15 cellular contexts compared by ENCODE assay signal in genomic region chr15:50113187-50113505, GRCh38. TPM values are rescaled to one million over a fixed set of nuclear protein-coding genes. Genes with fewer than 3 reads are reported as not detected.
DNase-seq lines count a peak whose midpoint lies in the region; ATAC-seq and TF ChIP-seq lines count a peak whose summit lies in the region.
"Had no signal": no experiment of that assay in that cellular context is flagged by ENCODE, and none has a peak within 500 bp of the region (broad histone marks: within the 10 kb centered on the region; RNA-seq: fewer than 3 reads in every experiment).

No MANE protein-coding gene starts in this region.

- H3K36me3 ChIP-seq in subcutaneous abdominal adipose tissue (ENCODE audit: control insufficient read depth in 5 of 5, insufficient read depth in 5 of 5, low read length in 5 of 5) (no peaks in the 10 kb centered on the region), tibial artery (no peaks in the 10 kb centered on the region)

- no peak overlapping the region for H3K9ac ChIP-seq in subcutaneous abdominal adipose tissue (ENCODE audit: low read length in 5 of 5)
- H3K9ac ChIP-seq: GM23248 had no signal

- no peak for TF ChIP-seq CTCF in tibial artery (IDR thresholded peaks at IDR 0.05)

- DNase-seq in SKM-1 treated with dmso at 0.1 percent for 144 hours (lab: John Stamatoyannopoulos, UW; ENCODE audit: unreplicated experiment) = peak; percentile 71
- DNase-seq in SKM-1 (lab: John Stamatoyannopoulos, UW; ENCODE audit: unreplicated experiment) = no peak
- DNase-seq in NOMO-1 treated with DMSO at 0.1 percent for 48 hours (lab: John Stamatoyannopoulos, UW; ENCODE audit: unreplicated experiment) = peak; percentile 51
- no peak for DNase-seq in left cardiac atrium
- no peak for DNase-seq in tibial artery
- DNase-seq in NCI-H2227 treated with DMSO at 0.1 percent for 48 hours (lab: John Stamatoyannopoulos, UW) = no peak
- DNase-seq: 8988T; CD8-positive, alpha-beta T cell; GM23248; islet precursor cell; NCI-H187 treated with DMSO at 0.1 percent for 48 hours; stimulated activated CD8-positive, alpha-beta memory T cell treated with anti-CD3 and anti-CD28 coated beads, Interleukin-4, amount 100 ng/mL, for 48 hours had no signal

- H3K27ac ChIP-seq in subcutaneous abdominal adipose tissue (ENCODE audit: low read depth, low read length) (no peak overlapping the region), tibial artery (no peak overlapping the region)
- H3K27ac ChIP-seq: GM23248 had no signal

- H3K4me1 ChIP-seq in subcutaneous abdominal adipose tissue (ENCODE audit: control insufficient read depth in 5 of 5, insufficient read depth in 5 of 5, low read length in 5 of 5) = peaks cover 0 to 8% (median 0%) of the 10 kb centered on the region in 5 donors
- H3K4me1 ChIP-seq in tibial artery = peaks cover 0 to 12% (median 0%) of the 10 kb centered on the region in 4 donors

- ATAC-seq in left cardiac atrium = peak; percentile 35 to 52
- no peak for ATAC-seq in HG03432 (IDR thresholded peaks at IDR 0.05; ENCODE audit: unreplicated experiment)
- ATAC-seq: CD8-positive, alpha-beta T cell had no signal

- no peaks in the 10 kb centered on the region for H3K9me3 ChIP-seq in subcutaneous abdominal adipose tissue (ENCODE audit: control insufficient read depth in 5 of 5, low read length in 5 of 5)
- no peaks in the 10 kb centered on the region for H3K9me3 ChIP-seq in tibial artery

- peak overlapping the region in 4 of 5 donors; percentile 24 to 56 (median 49) for H3K4me3 ChIP-seq in subcutaneous abdominal adipose tissue (ENCODE audit: low read depth in 1 of 5, low read length in 5 of 5)
- peak overlapping the region in 1 of 2 donors; percentile 8 for H3K4me3 ChIP-seq in tibial artery
- H3K4me3 ChIP-seq: GM23248 had no signal

- intact Hi-C loops in left cardiac atrium (cut with DNase I) (no loop called here), tibial artery (cut with DNase I; ENCODE audit: low total_unique reads) (no loop called here)

- H3K27me3 ChIP-seq in subcutaneous abdominal adipose tissue (ENCODE audit: control insufficient read depth in 5 of 5, insufficient read depth in 4 of 5, low read length in 5 of 5) (no peaks in the 10 kb centered on the region), tibial artery (no peaks in the 10 kb centered on the region)

RNA-seq across cellular contexts. Expression of gene ATP8B4, which starts 5.9 kb away (rescaled TPM):
- total RNA-seq in left cardiac atrium = 1 to 10 TPM; 5.4 to 9.7 TPM
- total RNA-seq: endothelial cell of umbilical vein had no signal

Comparison
In these comparisons a context has a peak if more than half of its experiments do, and no peak if none do; other contexts are left out.
1. DNase-seq: peak in SKM-1 treated with dmso at 0.1 percent for 144 hours (single experiment) and NOMO-1 treated with DMSO at 0.1 percent for 48 hours (single experiment); none in SKM-1 (single experiment), left cardiac atrium (single experiment), tibial artery (0 of 2) and NCI-H2227 treated with DMSO at 0.1 percent for 48 hours (single experiment).